Comparison of ENCODE assay signal across 22 cellular contexts in the genomic region with DNA sequence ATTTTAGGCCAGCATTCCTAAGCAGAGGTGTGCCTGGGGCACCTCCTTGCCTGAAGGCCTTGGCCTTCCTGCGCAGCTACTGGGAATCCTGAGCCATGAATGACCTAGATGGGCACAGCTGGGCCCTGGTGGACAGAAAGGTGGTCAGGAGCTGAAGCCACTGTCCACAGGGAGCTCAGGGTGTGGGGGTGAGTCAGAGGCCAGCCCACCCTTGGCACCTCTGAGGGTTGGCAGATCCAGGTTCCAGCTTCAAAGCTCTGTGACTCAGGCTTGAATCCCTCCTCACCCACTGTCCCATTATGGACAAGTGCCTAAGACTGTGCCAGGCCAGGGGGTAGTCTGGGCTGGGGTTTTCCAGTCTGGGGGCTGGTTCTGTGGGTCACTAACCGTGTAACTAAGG. TPM values are rescaled to one million over a fixed set of nuclear protein-coding genes. Genes with fewer than 3 reads are reported as not detected.
DNase-seq lines count a peak whose midpoint lies in the region; ATAC-seq and TF ChIP-seq lines count a peak whose summit lies in the region.
"Had no signal": no experiment of that assay in that cellular context is flagged by ENCODE, and none has a peak within 500 bp of the region (broad histone marks: within the 10 kb centered on the region; RNA-seq: fewer than 3 reads in every experiment).

No MANE protein-coding gene starts in this region.

- peaks cover 26 to 30% of the 10 kb centered on the region in 2 donors for H3K27me3 Mint-ChIP-seq in natural killer cell (ENCODE audit: low read depth in 2 of 2)

- H3K4me3 ChIP-seq in right atrium auricular region (no peak overlapping the region), SJSA1 (no peak overlapping the region), mesenchymal stem cell (ENCODE audit: insufficient read depth in 1 of 2, low read depth in 1 of 2, low read length in 2 of 2) (no peak overlapping the region)
- H3K4me3 ChIP-seq: SK-N-MC had no signal

- H3K23ac ChIP-seq in mesenchymal stem cell (ENCODE audit: low read length in 2 of 2): no peak overlapping the region

- H3K4me1 ChIP-seq in right atrium auricular region: peaks cover 0 to 59% of the 10 kb centered on the region in 2 donors
- H3K4me1 ChIP-seq in SJSA1 (replicated peaks): peaks cover 91% of the 10 kb centered on the region
- peaks cover 44% of the 10 kb centered on the region for H3K4me1 ChIP-seq in mesenchymal stem cell (ENCODE audit: control insufficient read depth, insufficient read depth, low read depth, low read length)
- H3K4me1 ChIP-seq: BE2C had no signal

- 82% methylated on average over 2 of the region's 2 CpGs for WGBS in mesenchymal stem cell

- H2AK5ac ChIP-seq in mesenchymal stem cell (ENCODE audit: low read length, severe bottlenecking): peak overlapping the region; percentile 0

- no peak overlapping the region for H3K14ac ChIP-seq in mesenchymal stem cell (ENCODE audit: low read length in 2 of 2)

- no peak overlapping the region for H3K9ac ChIP-seq in mesenchymal stem cell (ENCODE audit: low read length)

- no peaks in the 10 kb centered on the region for H3K36me3 Mint-ChIP-seq in natural killer cell

- H2BK15ac ChIP-seq in mesenchymal stem cell (ENCODE audit: low read depth, poor library complexity, severe bottlenecking): no peak overlapping the region

- no peak overlapping the region for H2BK12ac ChIP-seq in mesenchymal stem cell (ENCODE audit: low read length in 2 of 2)

- ATAC-seq in Right ventricle myocardium superior (ENCODE audit: poor library complexity) (no peak), natural killer cell (no peak), GM18861 (IDR thresholded peaks at IDR 0.05; ENCODE audit: unreplicated experiment) (no peak)
- ATAC-seq: HepG2, Panc1 had no signal

- H3K27ac Mint-ChIP-seq in natural killer cell: no peak overlapping the region
- H3K27ac Mint-ChIP-seq: H9 had no signal

- H3K36me3 ChIP-seq in right atrium auricular region (no peaks in the 10 kb centered on the region), SJSA1 (peaks cover 81% of the 10 kb centered on the region), mesenchymal stem cell (ENCODE audit: control insufficient read depth in 1 of 2, insufficient read depth in 2 of 2, low read depth in 1 of 2, low read length in 2 of 2) (no peaks in the 10 kb centered on the region)
- H3K36me3 ChIP-seq: BE2C had no signal

- H3K27ac ChIP-seq in right atrium auricular region: peak overlapping the region; percentile 60 to 66
- 0 out of 2 replicates have a peak overlapping the region, but pooled peaks have one; percentile 1 for H3K27ac ChIP-seq in SJSA1
- H3K27ac ChIP-seq in mesenchymal stem cell (ENCODE audit: low read length, poor library complexity, severe bottlenecking): no peak overlapping the region
- H3K27ac ChIP-seq: SK-N-MC had no signal

- no peaks in the 10 kb centered on the region for H3K79me1 ChIP-seq in mesenchymal stem cell (replicated peaks; ENCODE audit: low read length, poor library complexity, severe bottlenecking)

- H3K4me1 Mint-ChIP-seq in natural killer cell: peaks cover 4 to 11% of the 10 kb centered on the region in 2 donors

- no peak overlapping the region for H2BK5ac ChIP-seq in mesenchymal stem cell (ENCODE audit: low read depth, low read length, poor library complexity, severe bottlenecking)

- TF ChIP-seq CTCF in right atrium auricular region (IDR thresholded peaks at IDR 0.05) (no peak), natural killer cell (IDR thresholded peaks at IDR 0.05) (no peak)

- no peak for DNase-seq in right atrium auricular region (ENCODE audit: low spot score)
- DNase-seq in Right ventricle myocardium superior: no peak
- DNase-seq in SJSA1 (ENCODE audit: low read depth in 1 of 2, low spot score in 2 of 2): no peak
- no peak for DNase-seq in mesenchymal stem cell
- DNase-seq in DMS53 (lab: John Stamatoyannopoulos, UW): no peak
- no peak for DNase-seq in natural killer cell
- no peak for DNase-seq in NCI-H510A (lab: John Stamatoyannopoulos, UW)
- DNase-seq: BE2C, DMS79, H9, KBM-7, MV-4-11, NCI-H1105 treated with DMSO at 0.1 percent for 48 hours, NCI-H2029 treated with DMSO at 0.1 percent for 48 hours, NCI-H226, NCI-H524, NCI-H774, SHP77 had no signal

- no peak overlapping the region for H3K4me2 ChIP-seq in mesenchymal stem cell (ENCODE audit: low read length, poor library complexity, severe bottlenecking)

- H3K9me3 ChIP-seq in right atrium auricular region (no peaks in the 10 kb centered on the region), SJSA1 (replicated peaks) (no peaks in the 10 kb centered on the region), mesenchymal stem cell (ENCODE audit: control insufficient read depth, low read length) (no peaks in the 10 kb centered on the region)
- H3K9me3 ChIP-seq: BE2C had no signal

- no peak overlapping the region for H3K4ac ChIP-seq in mesenchymal stem cell (ENCODE audit: low read depth in 1 of 2, low read length in 2 of 2)

- no peak overlapping the region for H3K4me3 Mint-ChIP-seq in natural killer cell
- H3K4me3 Mint-ChIP-seq: H9 had no signal

- H4K8ac ChIP-seq in mesenchymal stem cell (ENCODE audit: low read length): no peak overlapping the region

- H2AFZ ChIP-seq in mesenchymal stem cell (ENCODE audit: low read depth, low read length): no peak overlapping the region

- H2BK120ac ChIP-seq in mesenchymal stem cell (ENCODE audit: low read depth, low read length): no peak overlapping the region

- intact Hi-C loops in Right ventricle myocardium superior (cut with DNase I): no loop called here
- intact Hi-C loops in natural killer cell (cut with micrococcal nuclease): no loop called here

- H3K9me3 Mint-ChIP-seq in natural killer cell: no peaks in the 10 kb centered on the region

- H4K91ac ChIP-seq in mesenchymal stem cell (ENCODE audit: low read length): peak overlapping the region; percentile 19

- H3K27me3 ChIP-seq in right atrium auricular region (no peaks in the 10 kb centered on the region), SJSA1 (replicated peaks) (no peaks in the 10 kb centered on the region), mesenchymal stem cell (ENCODE audit: control insufficient read depth in 1 of 2, insufficient read depth in 1 of 2, low read length in 2 of 2) (peaks cover 0 to 27% of the 10 kb centered on the region in 2 experiments)
- H3K27me3 ChIP-seq: BE2C had no signal

- no peak overlapping the region for H3K18ac ChIP-seq in mesenchymal stem cell (ENCODE audit: low read depth in 1 of 2, low read length in 2 of 2)

RNA-seq across cellular contexts. Expression of a gene that starts 6.4 kb away (rescaled TPM):
- total RNA-seq in right atrium auricular region (under 1 TPM in 1 of 2 donors, not detected in 1; 0.78 TPM), Right ventricle myocardium superior (0.27 TPM), natural killer cell (under 1 TPM; 0.29 to 0.93 (median 0.64) TPM)
- 3.0 and 6.7 TPM in 2 replicates for total RNA-seq in SJSA1 (2014; rRNA removed; shearing (Covaris generic))
- polyA plus RNA-seq in mesenchymal stem cell (2013, experiment 1 of 2): 0.15 TPM
- polyA plus RNA-seq in mesenchymal stem cell (2013, experiment 2 of 2): 0.15 TPM
- total RNA-seq: HepG2 had no signal
- polyA plus RNA-seq: HepG2 had no signal
